In genomic region chr2:151931030-151931611, GRCh38 we compare ENCODE assay signal across 36 cellular contexts.
"Had no signal": no experiment of that assay in that cellular context is flagged by ENCODE, and none has a peak within 500 bp of the region (broad histone marks: within the 10 kb centered on the region; RNA-seq: fewer than 3 reads in every experiment).

No MANE protein-coding gene starts in this region.

- DNase-seq: activated CD4-positive, alpha-beta memory T cell treated with anti-CD3 and anti-CD28 coated beads for 36 hours; activated CD4-positive, alpha-beta T cell treated with anti-CD3 and anti-CD28 coated beads for 36 hours; activated CD4-positive, alpha-beta T cell treated with anti-CD3 and anti-CD28 coated beads, Interleukin-2, amount 10 ng/mL, durations not matched to agents 7 days and 5 days; activated CD8-positive, alpha-beta memory T cell treated with anti-CD3 and anti-CD28 coated beads, Interleukin-2, amount 50 U/mL, for 4 hours; activated gamma-delta T cell treated with Interleukin-2 at 50 U/mL for 16 hours; activated naive CD4-positive, alpha-beta T cell treated with anti-CD3 and anti-CD28 coated beads for 36 hours; activated T-cell treated with anti-CD3 and anti-CD28 coated beads for 4 hours; activated T-cell treated with anti-CD3 and anti-CD28 coated beads, Interleukin-2, amount 50 U/mL, for 4 hours; adrenal gland; body of pancreas; caudate nucleus; Karpas-422; KBM-7; MG63; NCI-H1048; NCI-H1105 treated with DMSO at 0.1 percent for 48 hours; NCI-H1436; NCI-H1694; NCI-H1930; NCI-H2081 treated with DMSO at 0.1 percent for 48 hours; NCI-H226; NCI-H446 treated with DMSO at 0.1 percent for 48 hours; NCI-H524; NCI-H69; PC-9; SHP77 treated with DMSO at 0.1 percent for 48 hours; SK-N-SH had no signal

- H3K27ac ChIP-seq: adrenal gland, body of pancreas, breast epithelium, PC-9, RWPE1, SJSA1 had no signal

- H3K4me2 ChIP-seq: PC-9, SK-N-SH had no signal

- FAIRE-seq: astrocyte, RCC 7860, TTC549 had no signal

- ATAC-seq: activated CD4-positive, alpha-beta T cell treated with anti-CD3 and anti-CD28 coated beads for 36 hours; activated CD4-positive, CD25-positive, alpha-beta regulatory T cell treated with anti-CD3 and anti-CD28 coated beads, Interleukin-2, amount 50 U/mL, for 24 hours; activated naive CD4-positive, alpha-beta T cell treated with anti-CD3 and anti-CD28 coated beads, Interleukin-2, amount 50 U/mL, for 72 hours; activated T-cell treated with anti-CD3 and anti-CD28 coated beads, Interleukin-2, amount 50 U/mL, for 4 hours; body of pancreas; WTC11 had no signal

- H3K4me3 ChIP-seq: adrenal gland, body of pancreas, breast epithelium, MG63, PC-9, SJSA1 had no signal

- H2AFZ ChIP-seq: PC-9 had no signal

- H3K9ac ChIP-seq: SK-N-SH had no signal

- H3K36me3 ChIP-seq: adrenal gland, breast epithelium, MG63, SJSA1 had no signal

- H3K4me1 ChIP-seq: body of pancreas, breast epithelium, SJSA1 had no signal

- H3K27me3 ChIP-seq: adrenal gland, body of pancreas, breast epithelium, SJSA1 had no signal

- H3K9me3 ChIP-seq: adrenal gland, body of pancreas, breast epithelium, MG63, SJSA1, SK-N-SH had no signal
